25 cellular contexts compared by ENCODE assay signal in the genomic region with DNA sequence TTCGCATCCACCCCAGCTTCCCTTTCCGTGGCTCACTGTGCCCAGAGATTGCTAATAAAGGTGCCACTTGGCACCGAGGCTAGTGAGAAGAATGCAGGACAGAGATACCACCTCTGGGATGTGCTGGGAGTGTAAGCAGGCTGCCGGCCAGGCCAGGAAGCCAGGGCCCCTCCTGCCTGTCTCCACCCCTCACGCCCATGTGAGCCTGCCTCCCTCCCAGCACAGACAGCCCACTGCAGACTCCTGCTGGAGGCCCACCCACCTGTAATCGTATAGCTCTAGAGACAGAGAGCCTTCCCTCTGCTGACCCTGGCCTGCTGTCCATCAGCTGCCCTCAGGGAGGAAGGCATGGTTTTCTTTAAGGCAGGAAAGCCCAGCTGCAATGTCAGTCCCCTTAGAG. TPM values are rescaled to one million over a fixed set of nuclear protein-coding genes. Genes with fewer than 3 reads are reported as not detected.
DNase-seq lines count a peak whose midpoint lies in the region; ATAC-seq, FAIRE-seq and TF ChIP-seq lines count a peak whose summit lies in the region.
"Had no signal": no experiment of that assay in that cellular context is flagged by ENCODE, and none has a peak within 500 bp of the region (broad histone marks: within the 10 kb centered on the region; RNA-seq: fewer than 3 reads in every experiment).

No MANE protein-coding gene starts in this region.

- H3K9ac ChIP-seq in H9 (ENCODE audit: extremely low read depth, insufficient read length, low read length) = no peak overlapping the region
- no peak overlapping the region for H3K9ac ChIP-seq in endodermal cell (ENCODE audit: extremely low read depth, low read length, poor library complexity, severe bottlenecking)
- H3K9ac ChIP-seq: GM23248 had no signal

- no peak overlapping the region for H3K4me3 ChIP-seq in endodermal cell (ENCODE audit: low read length)
- no peak overlapping the region for H3K4me3 ChIP-seq in osteoblast (ENCODE audit: insufficient read depth, low read length)
- no peak overlapping the region for H3K4me3 ChIP-seq in lower lobe of right lung
- H3K4me3 ChIP-seq: GM23248, K562, MG63 had no signal

- no peak overlapping the region for H2BK5ac ChIP-seq in H9 (ENCODE audit: insufficient read length, low read length)

- no peak overlapping the region for H4K8ac ChIP-seq in H9 (replicated peaks; ENCODE audit: insufficient read length, low read depth, low read length)

- H3K79me1 ChIP-seq in H9 (ENCODE audit: insufficient read depth, low read depth, low read length, poor library complexity, severe bottlenecking) = no peaks in the 10 kb centered on the region

- intact Hi-C loops in CD14-positive monocyte (cut with micrococcal nuclease) = no loop called here
- intact Hi-C loops in lower lobe of right lung (cut with DNase I) = no loop called here

- no peak overlapping the region for H4K91ac ChIP-seq in H9 (ENCODE audit: insufficient read length, low read depth, low read length)

- peaks cover 0 to 7% (median 0%) of the 10 kb centered on the region in 3 donors for H3K27me3 Mint-ChIP-seq in CD14-positive monocyte (ENCODE audit: low read depth in 3 of 3)
- H3K27me3 Mint-ChIP-seq in H9 (ENCODE audit: low read depth) = peaks cover 41% of the 10 kb centered on the region
- H3K27me3 Mint-ChIP-seq in endodermal cell (ENCODE audit: insufficient read depth) = peaks cover 16% of the 10 kb centered on the region

- H3K4me2 ChIP-seq in H9 (ENCODE audit: insufficient read depth, insufficient read length, low read length) (no peak overlapping the region), osteoblast (ENCODE audit: insufficient read depth, low read length) (no peak overlapping the region)

- H3K56ac ChIP-seq in H9 (ENCODE audit: insufficient read length, low read depth, low read length) = no peak overlapping the region

- H3K4me3 Mint-ChIP-seq in CD14-positive monocyte (no peak overlapping the region), H9 (no peak overlapping the region), endodermal cell (no peak overlapping the region)
- H3K4me3 Mint-ChIP-seq: CD4-positive, CD25-positive, alpha-beta regulatory T cell had no signal

- no peak overlapping the region for H2BK120ac ChIP-seq in H9 (ENCODE audit: low read depth, low read length, poor library complexity, severe bottlenecking)

- FAIRE-seq in GM12892 (lab: Jason Lieb, UNC) = no peak
- FAIRE-seq: GM12891, K562 had no signal

- H3K9me3 ChIP-seq in H9 (ENCODE audit: control insufficient read depth, low read depth, low read length) = no peaks in the 10 kb centered on the region
- H3K9me3 ChIP-seq in endodermal cell (ENCODE audit: control insufficient read depth, low read length) = no peaks in the 10 kb centered on the region
- no peaks in the 10 kb centered on the region for H3K9me3 ChIP-seq in osteoblast (ENCODE audit: low read depth, low read length)
- H3K9me3 ChIP-seq in lower lobe of right lung = no peaks in the 10 kb centered on the region
- H3K9me3 ChIP-seq: BE2C, Caco-2, MG63 had no signal

- H3K4me1 ChIP-seq in H9 (ENCODE audit: insufficient read depth, low read length) = no peaks in the 10 kb centered on the region
- H3K4me1 ChIP-seq in endodermal cell (ENCODE audit: control insufficient read depth, insufficient read depth, low read length) = no peaks in the 10 kb centered on the region
- H3K4me1 ChIP-seq in osteoblast (ENCODE audit: insufficient read depth, low read length) = no peaks in the 10 kb centered on the region
- H3K4me1 ChIP-seq in lower lobe of right lung = no peaks in the 10 kb centered on the region
- H3K4me1 ChIP-seq: BE2C, Caco-2 had no signal

- no peaks in the 10 kb centered on the region; the same call in 1 of the 2 replicates for H3K27me3 ChIP-seq in H9 (ENCODE audit: insufficient read depth, low read length)
- peaks cover 20% of the 10 kb centered on the region for H3K27me3 ChIP-seq in endodermal cell (ENCODE audit: control insufficient read depth, insufficient read depth, low read length, poor library complexity, severe bottlenecking)
- H3K27me3 ChIP-seq in osteoblast (ENCODE audit: insufficient read depth, low read length) = no peaks in the 10 kb centered on the region
- H3K27me3 ChIP-seq in lower lobe of right lung (ENCODE audit: low read depth) = peaks cover 5% of the 10 kb centered on the region
- H3K27me3 ChIP-seq: BE2C, MG63 had no signal

- H2BK15ac ChIP-seq in H9 (ENCODE audit: low read depth, low read length) = no peak overlapping the region

- TF ChIP-seq CTCF in CD14-positive monocyte (IDR thresholded peaks at IDR 0.05) (no peak), H9 (conservative IDR thresholded peaks at IDR 0.05) (no peak), endodermal cell (conservative IDR thresholded peaks at IDR 0.05) (no peak), osteoblast (IDR thresholded peaks at IDR 0.05; ENCODE audit: extremely low read depth, low read depth, low read length) (no peak), lower lobe of right lung (IDR thresholded peaks at IDR 0.05) (no peak)

- no peak overlapping the region for H2AFZ ChIP-seq in H9 (ENCODE audit: low read length)
- no peak overlapping the region for H2AFZ ChIP-seq in osteoblast (ENCODE audit: low read length)
- H2AFZ ChIP-seq: GM23248 had no signal

- no peak overlapping the region for H3T11ph ChIP-seq in H9 (ENCODE audit: low read length)

- WGBS in H9 (ENCODE audit: extremely low coverage, insufficient read length, low lambda C conversion rate) = no CpG with 5 or more reads among the region's 6 CpGs
- WGBS in endodermal cell (ENCODE audit: insufficient coverage in 1 of 2, insufficient read length in 1 of 2), 2 experiments = 63 to 70% methylated on average over 4 to 6 of the region's 6 CpGs

- no peak overlapping the region for H2BK20ac ChIP-seq in H9 (ENCODE audit: low read depth, low read length, poor library complexity, severe bottlenecking)

- ATAC-seq in lower lobe of right lung = no peak
- ATAC-seq in HG03378 (IDR thresholded peaks at IDR 0.05; ENCODE audit: unreplicated experiment) = no peak
- ATAC-seq: K562 had no signal

- no peak overlapping the region for H2BK12ac ChIP-seq in H9 (ENCODE audit: insufficient read length, low read depth, low read length)

- peaks cover 2% of the 10 kb centered on the region for H4K20me1 ChIP-seq in H9 (ENCODE audit: control insufficient read depth, insufficient read depth, insufficient read length)
- H4K20me1 ChIP-seq in osteoblast (ENCODE audit: insufficient read depth, low read length) = no peaks in the 10 kb centered on the region

- H3K14ac ChIP-seq in H9 (ENCODE audit: insufficient read depth, low read length) = no peak overlapping the region

- H3K36me3 Mint-ChIP-seq in CD14-positive monocyte = no peaks in the 10 kb centered on the region
- no peaks in the 10 kb centered on the region for H3K36me3 Mint-ChIP-seq in H9 (ENCODE audit: insufficient read depth in 1 of 3, low read depth in 3 of 3)
- H3K36me3 Mint-ChIP-seq in endodermal cell (ENCODE audit: low read depth) = no peaks in the 10 kb centered on the region
- H3K36me3 Mint-ChIP-seq: CD4-positive, CD25-positive, alpha-beta regulatory T cell had no signal

- H3K4ac ChIP-seq in H9 (ENCODE audit: low read depth, low read length) = no peak overlapping the region

- no peak for TF ChIP-seq POLR2A in GM12892 (IDR thresholded peaks at IDR 0.05; ENCODE audit: low read depth, low read length)

- H4K5ac ChIP-seq in H9 (ENCODE audit: insufficient read length, low read depth, low read length) = no peak overlapping the region

- no peaks in the 10 kb centered on the region for H3K23me2 ChIP-seq in H9 (ENCODE audit: insufficient read length, low read depth, low read length, poor library complexity, severe bottlenecking)

- no peak overlapping the region for H3K23ac ChIP-seq in H9 (ENCODE audit: insufficient read length, low read depth, low read length)

- H2AK5ac ChIP-seq in H9 (ENCODE audit: insufficient read length, low read length) = no peak overlapping the region

- H3K27ac Mint-ChIP-seq in CD14-positive monocyte (no peak overlapping the region), H9 (no peak overlapping the region), endodermal cell (no peak overlapping the region)
- H3K27ac Mint-ChIP-seq: CD4-positive, CD25-positive, alpha-beta regulatory T cell had no signal

- H3K27ac ChIP-seq in H9 (ENCODE audit: insufficient read length, low read depth, low read length) (no peak overlapping the region), endodermal cell (ENCODE audit: low read depth, low read length) (no peak overlapping the region), osteoblast (ENCODE audit: low read depth, low read length) (no peak overlapping the region), lower lobe of right lung (no peak overlapping the region)
- H3K27ac ChIP-seq: GM23248 had no signal

- peaks cover 0 to 3% (median 0%) of the 10 kb centered on the region in 7 donors for H3K9me3 Mint-ChIP-seq in CD14-positive monocyte
- no peaks in the 10 kb centered on the region; a peak in 1 of 5 replicates for H3K9me3 Mint-ChIP-seq in H9
- no peaks in the 10 kb centered on the region for H3K9me3 Mint-ChIP-seq in endodermal cell

- no peak overlapping the region for H3K18ac ChIP-seq in H9 (ENCODE audit: insufficient read length, low read depth, low read length)

- H3K4me1 Mint-ChIP-seq in CD14-positive monocyte (no peaks in the 10 kb centered on the region), H9 (peaks cover 14 to 17% of the 10 kb centered on the region in 2 experiments; a peak in 3 of 4 replicates), endodermal cell (no peaks in the 10 kb centered on the region)
- H3K4me1 Mint-ChIP-seq: CD4-positive, CD25-positive, alpha-beta regulatory T cell had no signal

- H3K79me2 ChIP-seq in H9 (ENCODE audit: insufficient read depth, low read length) (no peaks in the 10 kb centered on the region), osteoblast (ENCODE audit: insufficient read depth, low read length) (no peaks in the 10 kb centered on the region)

- DNase-seq in CD14-positive monocyte (ENCODE audit: low spot score) (peak; percentile 30), H9 (peak; percentile 42), endodermal cell (peak; percentile 60), osteoblast (ENCODE audit: insufficient read length, low spot score, missing footprints) (peak; percentile 78), lower lobe of right lung (no peak), GM12892 (ENCODE audit: insufficient read length) (no peak)
- DNase-seq: BE2C; CD4-positive, CD25-positive, alpha-beta regulatory T cell; DND-41; GM23248; HCEC 1CT; MG63; NCI-H1417 treated with DMSO at 0.1 percent for 48 hours; NCI-H187; NCI-H446; NCI-H526; OCI-M1; Right ventricle myocardium superior had no signal

- no peaks in the 10 kb centered on the region for H3K36me3 ChIP-seq in endodermal cell (ENCODE audit: control insufficient read depth, insufficient read depth, low read length)
- H3K36me3 ChIP-seq in osteoblast (ENCODE audit: insufficient read depth, low read length) = no peaks in the 10 kb centered on the region
- H3K36me3 ChIP-seq in lower lobe of right lung = no peaks in the 10 kb centered on the region
- H3K36me3 ChIP-seq: BE2C, MG63 had no signal

RNA-seq across cellular contexts. Expression of gene VSTM2B, which starts 13.9 kb away (rescaled TPM):
- polyA plus RNA-seq in CD14-positive monocyte = not detected
- total RNA-seq in H9 (2021) = 0.29 and 0.31 TPM in 2 replicates
- total RNA-seq in endodermal cell = under 1 TPM in 1 of 2 donors, not detected in 1; 0.18 TPM
- polyA plus RNA-seq in endodermal cell (2013, experiment 1 of 2) = 1.0 TPM
- 1.5 TPM for polyA plus RNA-seq in endodermal cell (2013, experiment 2 of 2)
- total RNA-seq in osteoblast = not detected in 2 replicates
- not detected for total RNA-seq in lower lobe of right lung
- not detected for polyA plus RNA-seq in GM12892 (2012; ENCODE audit: missing spikeins)
- total RNA-seq: A673; Caco-2; CD4-positive, CD25-positive, alpha-beta regulatory T cell; GM23248; K562; LHCN-M2; Right ventricle myocardium superior; SK-MEL-5 had no signal
- polyA plus RNA-seq: CD4-positive, CD25-positive, alpha-beta regulatory T cell; GM23248; K562 had no signal

Comparison
In these comparisons a context has a peak if more than half of its experiments do, and no peak if none do; other contexts are left out.
1. DNase-seq: peak in CD14-positive monocyte (single experiment), H9 (single experiment), endodermal cell (single experiment) and osteoblast (single experiment); none in lower lobe of right lung (single experiment) and GM12892 (single experiment).